4 cellular contexts compared by ENCODE assay signal in the genomic region with DNA sequence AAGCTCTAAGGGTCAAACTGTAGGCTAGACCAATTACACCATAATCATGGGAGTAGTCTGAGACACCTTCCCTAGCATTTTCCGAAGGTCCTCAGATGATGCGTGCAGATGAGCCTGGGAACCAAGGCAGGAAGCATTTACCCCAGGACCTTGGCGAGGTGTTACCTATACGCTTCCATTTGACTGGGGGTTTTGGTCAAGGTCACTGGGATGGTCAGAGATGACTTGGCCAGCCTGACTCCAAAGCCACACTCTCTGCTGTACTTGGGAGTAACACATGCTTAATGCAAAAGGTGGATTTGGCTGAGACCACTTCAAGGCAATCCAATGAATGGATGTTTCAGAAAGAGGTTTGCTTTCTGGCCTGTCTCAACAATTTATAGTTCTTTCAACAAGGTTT.
"Had no signal": no experiment of that assay in that cellular context is flagged by ENCODE, and none has a peak within 500 bp of the region (broad histone marks: within the 10 kb centered on the region; RNA-seq: fewer than 3 reads in every experiment).

No MANE protein-coding gene starts in this region.

- H3K27ac ChIP-seq: HL-60 had no signal

- DNase-seq: IMR-90, KBM-7 had no signal

- H3K4me3 ChIP-seq: K562 had no signal
